Comparison of ENCODE assay signal across 8 cellular contexts in genomic region chr13:112690242-112690943, GRCh38. TPM values are rescaled to one million over a fixed set of nuclear protein-coding genes. Genes with fewer than 3 reads are reported as not detected.
A peak's percentile ranks its signal among the peaks of the same experiment; 100 is the strongest.
DNase-seq lines count a peak whose midpoint lies in the region; ATAC-seq and TF ChIP-seq lines count a peak whose summit lies in the region.

No MANE protein-coding gene starts in this region.

- no peak for TF ChIP-seq CTCF in HL-60 (IDR thresholded peaks at IDR 0.05; ENCODE audit: insufficient read depth, low read length)

- DNase-seq in HL-60 (ENCODE audit: low read depth in 1 of 2, low spot score in 1 of 2): peak in 1 of 2 experiments; percentile 65
- DNase-seq in activated CD4-positive, CD25-positive, alpha-beta regulatory T cell treated with anti-CD3 and anti-CD28 coated beads, Interleukin-2, amount 50 U/mL, for 72 hours: peak; percentile 41
- no peak for DNase-seq in epithelial cell of prostate (ENCODE audit: low read depth, low spot score)
- DNase-seq in myocyte (ENCODE audit: low read depth): peak; percentile 50
- DNase-seq in ureter (ENCODE audit: low spot score): peak; percentile 51
- no peak for DNase-seq in KG1 (lab: John Stamatoyannopoulos, UW)

- H3K27ac ChIP-seq in HL-60 (replicated peaks) (peak overlapping the region; percentile 84), epithelial cell of prostate (peak overlapping the region; percentile 39)

- H3K4me3 ChIP-seq in GM08714 (ENCODE audit: low read length) (peak overlapping the region; percentile 82), HL-60 (replicated peaks; ENCODE audit: insufficient read depth, low read length) (peak overlapping the region; percentile 81)

- peak; percentile 15 for ATAC-seq in GM21447 (IDR thresholded peaks at IDR 0.05; ENCODE audit: unreplicated experiment)

- H3K27me3 ChIP-seq in HL-60 (ENCODE audit: insufficient read depth, poor library complexity, severe bottlenecking): no peaks in the 10 kb centered on the region

RNA-seq across cellular contexts. Expression of gene ATP11A, which starts 0.6 kb away (rescaled TPM):
- total RNA-seq in myocyte (8.0 and 9.9 TPM in 2 replicates), ureter (37.0 TPM)
- 11.2 TPM for polyA plus RNA-seq in myocyte (2012)

Comparison
In these comparisons a context has a peak if more than half of its experiments do, and no peak if none do; other contexts are left out.
1. DNase-seq: peak in activated CD4-positive, CD25-positive, alpha-beta regulatory T cell treated with anti-CD3 and anti-CD28 coated beads, Interleukin-2, amount 50 U/mL, for 72 hours (single experiment), myocyte (single experiment) and ureter (single experiment); none in epithelial cell of prostate (single experiment) and KG1 (single experiment).